In the genomic region with DNA sequence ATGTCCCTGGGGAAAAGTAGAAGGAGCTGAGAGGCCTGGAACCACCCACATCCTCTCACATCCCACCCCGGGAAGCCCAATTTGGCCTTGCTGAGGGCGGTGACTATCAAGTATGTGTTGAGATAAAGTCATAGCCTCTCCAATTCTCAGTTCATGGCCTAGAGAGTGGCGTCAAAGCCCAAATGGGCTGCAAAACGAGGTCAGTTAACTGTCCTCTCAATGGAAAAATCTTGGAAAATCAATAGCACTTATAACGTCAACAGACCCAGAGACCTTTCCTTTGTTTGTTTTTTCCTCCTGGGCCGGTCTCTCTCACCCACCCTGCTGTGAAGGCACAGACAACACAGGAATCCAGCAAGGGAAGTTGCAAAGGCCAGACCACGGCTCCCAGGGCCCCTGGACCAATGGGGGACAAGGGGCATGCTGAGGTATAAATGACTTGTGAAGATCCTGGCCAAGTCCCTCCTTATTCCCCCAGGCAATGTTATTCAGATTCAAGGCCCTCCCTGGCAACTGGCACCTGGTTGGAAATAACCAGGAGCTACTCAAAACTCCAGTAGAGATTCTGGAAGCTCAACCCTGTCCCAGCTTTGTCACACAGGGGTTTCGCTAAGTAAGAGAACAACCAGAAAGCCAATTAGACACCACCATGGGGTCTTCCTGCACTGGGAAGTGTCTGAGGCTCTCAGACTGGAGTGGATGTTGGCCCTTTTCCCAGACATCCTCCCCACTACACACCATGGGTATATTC, we compare ENCODE assay signal across 1 cellular context.
TF ChIP-seq lines count a peak whose summit lies in the region.

No MANE protein-coding gene starts in this region.

TF ChIP-seq in SK-N-SH treated with all-trans-retinoic acid at 6 μM for 48 hours, 23 proteins besides CTCF, POLR2A, EP300 and RAD21 (continued from another document):
- TF ChIP-seq, protein P1, sequence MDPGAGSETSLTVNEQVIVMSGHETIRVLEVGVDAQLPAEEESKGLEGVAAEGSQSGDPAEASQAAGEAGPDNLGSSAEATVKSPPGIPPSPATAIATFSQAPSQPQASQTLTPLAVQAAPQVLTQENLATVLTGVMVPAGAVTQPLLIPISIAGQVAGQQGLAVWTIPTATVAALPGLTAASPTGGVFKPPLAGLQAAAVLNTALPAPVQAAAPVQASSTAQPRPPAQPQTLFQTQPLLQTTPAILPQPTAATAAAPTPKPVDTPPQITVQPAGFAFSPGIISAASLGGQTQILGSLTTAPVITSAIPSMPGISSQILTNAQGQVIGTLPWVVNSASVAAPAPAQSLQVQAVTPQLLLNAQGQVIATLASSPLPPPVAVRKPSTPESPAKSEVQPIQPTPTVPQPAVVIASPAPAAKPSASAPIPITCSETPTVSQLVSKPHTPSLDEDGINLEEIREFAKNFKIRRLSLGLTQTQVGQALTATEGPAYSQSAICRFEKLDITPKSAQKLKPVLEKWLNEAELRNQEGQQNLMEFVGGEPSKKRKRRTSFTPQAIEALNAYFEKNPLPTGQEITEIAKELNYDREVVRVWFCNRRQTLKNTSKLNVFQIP (CRISPR knock-in tag; IDR thresholded peaks at IDR 0.05; ENCODE audit: borderline replicate concordance, low read depth): no peak
- no peak for TF ChIP-seq ZNF565 (CRISPR knock-in tag; conservative IDR thresholded peaks at IDR 0.05; ENCODE audit: low read depth)
- no peak for TF ChIP-seq CSDC2 (CRISPR knock-in tag; IDR thresholded peaks at IDR 0.05)
- TF ChIP-seq, protein P2, sequence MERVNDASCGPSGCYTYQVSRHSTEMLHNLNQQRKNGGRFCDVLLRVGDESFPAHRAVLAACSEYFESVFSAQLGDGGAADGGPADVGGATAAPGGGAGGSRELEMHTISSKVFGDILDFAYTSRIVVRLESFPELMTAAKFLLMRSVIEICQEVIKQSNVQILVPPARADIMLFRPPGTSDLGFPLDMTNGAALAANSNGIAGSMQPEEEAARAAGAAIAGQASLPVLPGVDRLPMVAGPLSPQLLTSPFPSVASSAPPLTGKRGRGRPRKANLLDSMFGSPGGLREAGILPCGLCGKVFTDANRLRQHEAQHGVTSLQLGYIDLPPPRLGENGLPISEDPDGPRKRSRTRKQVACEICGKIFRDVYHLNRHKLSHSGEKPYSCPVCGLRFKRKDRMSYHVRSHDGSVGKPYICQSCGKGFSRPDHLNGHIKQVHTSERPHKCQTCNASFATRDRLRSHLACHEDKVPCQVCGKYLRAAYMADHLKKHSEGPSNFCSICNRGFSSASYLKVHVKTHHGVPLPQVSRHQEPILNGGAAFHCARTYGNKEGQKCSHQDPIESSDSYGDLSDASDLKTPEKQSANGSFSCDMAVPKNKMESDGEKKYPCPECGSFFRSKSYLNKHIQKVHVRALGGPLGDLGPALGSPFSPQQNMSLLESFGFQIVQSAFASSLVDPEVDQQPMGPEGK (CRISPR knock-in tag; IDR thresholded peaks at IDR 0.05; ENCODE audit: borderline replicate concordance): no peak
- TF ChIP-seq ESRRG (CRISPR knock-in tag; IDR thresholded peaks at IDR 0.05): no peak
- no peak for TF ChIP-seq ISL1 (CRISPR knock-in tag; IDR thresholded peaks at IDR 0.05)
- TF ChIP-seq SNAI2 (CRISPR knock-in tag; IDR thresholded peaks at IDR 0.05): no peak
- no peak for TF ChIP-seq OSR1 (CRISPR knock-in tag; IDR thresholded peaks at IDR 0.05)
- no peak for TF ChIP-seq ARNTL (CRISPR knock-in tag; IDR thresholded peaks at IDR 0.05; ENCODE audit: borderline replicate concordance, low read depth)
- no peak for TF ChIP-seq GLIS3 (CRISPR knock-in tag; IDR thresholded peaks at IDR 0.05)
- no peak for TF ChIP-seq RARB (CRISPR knock-in tag; IDR thresholded peaks at IDR 0.05)
